1 cellular context compared by ENCODE assay signal in the genomic region with DNA sequence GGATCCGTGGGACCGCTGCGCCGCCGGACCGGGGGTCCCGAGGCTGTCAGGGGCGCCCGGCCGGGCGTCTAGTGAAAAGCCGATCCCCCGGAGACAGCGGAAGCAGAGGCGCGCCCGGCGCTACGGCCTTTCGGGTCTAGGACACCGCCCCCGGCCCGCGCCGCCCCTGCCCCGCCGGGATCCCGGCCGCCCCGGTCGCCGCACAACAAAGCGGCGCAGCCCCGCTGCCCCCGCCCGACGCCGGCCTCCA.
TF ChIP-seq lines count a peak whose summit lies in the region.

No MANE protein-coding gene starts in this region.

TF ChIP-seq in WTC11, 78 proteins besides CTCF, POLR2A, EP300 and RAD21 (continued from another document):
- TF ChIP-seq HMGA2 (CRISPR knock-in tag; IDR thresholded peaks at IDR 0.05) (no peak), CBFB (CRISPR knock-in tag; IDR thresholded peaks at IDR 0.05; ENCODE audit: low read depth) (no peak), RELA (CRISPR knock-in tag; IDR thresholded peaks at IDR 0.05; ENCODE audit: borderline replicate concordance) (no peak), ZNF671 (CRISPR knock-in tag; IDR thresholded peaks at IDR 0.05) (no peak)
- TF ChIP-seq, protein P1, sequence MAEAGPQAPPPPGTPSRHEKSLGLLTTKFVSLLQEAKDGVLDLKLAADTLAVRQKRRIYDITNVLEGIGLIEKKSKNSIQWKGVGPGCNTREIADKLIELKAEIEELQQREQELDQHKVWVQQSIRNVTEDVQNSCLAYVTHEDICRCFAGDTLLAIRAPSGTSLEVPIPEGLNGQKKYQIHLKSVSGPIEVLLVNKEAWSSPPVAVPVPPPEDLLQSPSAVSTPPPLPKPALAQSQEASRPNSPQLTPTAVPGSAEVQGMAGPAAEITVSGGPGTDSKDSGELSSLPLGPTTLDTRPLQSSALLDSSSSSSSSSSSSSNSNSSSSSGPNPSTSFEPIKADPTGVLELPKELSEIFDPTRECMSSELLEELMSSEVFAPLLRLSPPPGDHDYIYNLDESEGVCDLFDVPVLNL (CRISPR knock-in tag; IDR thresholded peaks at IDR 0.05; ENCODE audit: borderline replicate concordance, low read depth) = no peak
- TF ChIP-seq, protein P2, sequence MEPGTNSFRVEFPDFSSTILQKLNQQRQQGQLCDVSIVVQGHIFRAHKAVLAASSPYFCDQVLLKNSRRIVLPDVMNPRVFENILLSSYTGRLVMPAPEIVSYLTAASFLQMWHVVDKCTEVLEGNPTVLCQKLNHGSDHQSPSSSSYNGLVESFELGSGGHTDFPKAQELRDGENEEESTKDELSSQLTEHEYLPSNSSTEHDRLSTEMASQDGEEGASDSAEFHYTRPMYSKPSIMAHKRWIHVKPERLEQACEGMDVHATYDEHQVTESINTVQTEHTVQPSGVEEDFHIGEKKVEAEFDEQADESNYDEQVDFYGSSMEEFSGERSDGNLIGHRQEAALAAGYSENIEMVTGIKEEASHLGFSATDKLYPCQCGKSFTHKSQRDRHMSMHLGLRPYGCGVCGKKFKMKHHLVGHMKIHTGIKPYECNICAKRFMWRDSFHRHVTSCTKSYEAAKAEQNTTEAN (CRISPR knock-in tag; IDR thresholded peaks at IDR 0.05) = no peak
